In genomic region chr10:93447970-93448369, GRCh38 we compare ENCODE assay signal across 1 cellular context.
TF ChIP-seq lines count a peak whose summit lies in the region.

No MANE protein-coding gene starts in this region.

TF ChIP-seq in HCT116, 20 proteins besides CTCF, POLR2A, EP300 and RAD21 (continued from another document):
- no peak for TF ChIP-seq POLR2AphosphoS5 (IDR thresholded peaks at IDR 0.05; ENCODE audit: low read depth, low read length)
- TF ChIP-seq ZFX (IDR thresholded peaks at IDR 0.05): no peak
- TF ChIP-seq ATF3 (IDR thresholded peaks at IDR 0.05): no peak
- TF ChIP-seq ZBTB33 (IDR thresholded peaks at IDR 0.05; ENCODE audit: extremely low read depth, insufficient replicate concordance, low read length): no peak
- no peak for TF ChIP-seq JUND (IDR thresholded peaks at IDR 0.05)
- TF ChIP-seq ZNF274 (IDR thresholded peaks at IDR 0.05; ENCODE audit: low read depth, low read length): no peak
TF ChIP-seq in HCT116: peak in this region for 0.
